16 cellular contexts compared by ENCODE assay signal in genomic region chr10:15453921-15454320, GRCh38.
DNase-seq lines count a peak whose midpoint lies in the region; ATAC-seq and TF ChIP-seq lines count a peak whose summit lies in the region.
"Had no signal": no experiment of that assay in that cellular context is flagged by ENCODE, and none has a peak within 500 bp of the region (broad histone marks: within the 10 kb centered on the region; RNA-seq: fewer than 3 reads in every experiment).

No MANE protein-coding gene starts in this region.

- peak overlapping the region; percentile 80 for H3K4me2 ChIP-seq in BLaER1

- H3K4me1 ChIP-seq in BLaER1, result peaks cover 92% of the 10 kb centered on the region
- no peaks in the 10 kb centered on the region for H3K4me1 ChIP-seq in effector memory CD4-positive, alpha-beta T cell (ENCODE audit: control insufficient read depth, insufficient read depth, low read length, poor library complexity, severe bottlenecking)

- no peaks in the 10 kb centered on the region for H4K20me1 ChIP-seq in BLaER1

- in situ Hi-C loops in ACHN (cut with HindIII; ENCODE audit: low pct_ligation_motif_present, low pct_unique_long_range_greater_than_20kb, low sequenced_read_pairs), result no loop called here

- peaks cover 18% of the 10 kb centered on the region for H3K9me3 Mint-ChIP-seq in nephron progenitor cell

- peaks cover 4% of the 10 kb centered on the region for H3K27me3 Mint-ChIP-seq in nephron progenitor cell (ENCODE audit: low read depth, poor library complexity)

- peaks cover 15% of the 10 kb centered on the region for H3K36me3 Mint-ChIP-seq in nephron progenitor cell (ENCODE audit: low read depth)
- H3K36me3 Mint-ChIP-seq: CD4-positive, alpha-beta memory T cell had no signal

- H3K36me3 ChIP-seq in BLaER1, result peaks cover 6% of the 10 kb centered on the region; the same call in 1 of the 2 replicates
- no peaks in the 10 kb centered on the region for H3K36me3 ChIP-seq in effector memory CD4-positive, alpha-beta T cell (ENCODE audit: control insufficient read depth, insufficient read depth, low read length)

- no peak for TF ChIP-seq CTCF in nephron progenitor cell (IDR thresholded peaks at IDR 0.05)

- peak overlapping the region; percentile 76 for H3K27ac ChIP-seq in BLaER1
- H3K27ac ChIP-seq in effector memory CD4-positive, alpha-beta T cell (ENCODE audit: insufficient read depth, low read length, poor library complexity, severe bottlenecking), result no peak overlapping the region
- H3K27ac ChIP-seq: C4-2B, GM23248 had no signal

- peak overlapping the region; percentile 98 for H3K27ac Mint-ChIP-seq in nephron progenitor cell
- H3K27ac Mint-ChIP-seq: CD4-positive, alpha-beta memory T cell had no signal

- H3K4me1 Mint-ChIP-seq in nephron progenitor cell, result peaks cover 77% of the 10 kb centered on the region

- ATAC-seq in GM18907 (IDR thresholded peaks at IDR 0.05; ENCODE audit: unreplicated experiment), result no peak
- ATAC-seq: HCT116 had no signal

- H3K9ac ChIP-seq in BLaER1, result peak overlapping the region; percentile 70
- H3K9ac ChIP-seq: GM23248 had no signal

- no peaks in the 10 kb centered on the region for H3K27me3 ChIP-seq in BLaER1
- peaks cover 5% of the 10 kb centered on the region for H3K27me3 ChIP-seq in effector memory CD4-positive, alpha-beta T cell (replicated peaks; ENCODE audit: control insufficient read depth, insufficient read depth, low read length, poor library complexity, severe bottlenecking)

- DNase-seq in NCI-H526 treated with DMSO at 0.1 percent for 48 hours (lab: John Stamatoyannopoulos, UW), result peak; percentile 70
- DNase-seq in cerebellar cortex (ENCODE audit: low spot score), result peak; percentile 51
- DNase-seq in nephron progenitor cell, result no peak
- no peak for DNase-seq in effector memory CD4-positive, alpha-beta T cell
- DNase-seq in ACHN, result no peak
- DNase-seq in OCI-M1 (lab: John Stamatoyannopoulos, UW), result no peak
- DNase-seq: 8988T; CD4-positive, alpha-beta memory T cell; DMS79 treated with DMSO at 0.1 percent for 48 hours; EL; GDM1; GM23248 had no signal

- peaks cover 28% of the 10 kb centered on the region for H3K9me3 ChIP-seq in BLaER1
- no peaks in the 10 kb centered on the region for H3K9me3 ChIP-seq in effector memory CD4-positive, alpha-beta T cell (ENCODE audit: control insufficient read depth, low read length)

- peak overlapping the region; percentile 47 for H3K4me3 ChIP-seq in BLaER1
- no peak overlapping the region for H3K4me3 ChIP-seq in effector memory CD4-positive, alpha-beta T cell (ENCODE audit: insufficient read depth, low read depth, low read length, poor library complexity, severe bottlenecking)
- H3K4me3 ChIP-seq: GM23248 had no signal

- H3K4me3 Mint-ChIP-seq in nephron progenitor cell, result no peak overlapping the region
- H3K4me3 Mint-ChIP-seq: CD4-positive, alpha-beta memory T cell had no signal

Comparison
In these comparisons a context has a peak if more than half of its experiments do, and no peak if none do; other contexts are left out.
1. DNase-seq: peak in NCI-H526 treated with DMSO at 0.1 percent for 48 hours (single experiment) and cerebellar cortex (single experiment); none in nephron progenitor cell (single experiment), effector memory CD4-positive, alpha-beta T cell (0 of 3), ACHN (single experiment) and OCI-M1 (single experiment).